Comparison of ENCODE assay signal across 9 cellular contexts in the genomic region with DNA sequence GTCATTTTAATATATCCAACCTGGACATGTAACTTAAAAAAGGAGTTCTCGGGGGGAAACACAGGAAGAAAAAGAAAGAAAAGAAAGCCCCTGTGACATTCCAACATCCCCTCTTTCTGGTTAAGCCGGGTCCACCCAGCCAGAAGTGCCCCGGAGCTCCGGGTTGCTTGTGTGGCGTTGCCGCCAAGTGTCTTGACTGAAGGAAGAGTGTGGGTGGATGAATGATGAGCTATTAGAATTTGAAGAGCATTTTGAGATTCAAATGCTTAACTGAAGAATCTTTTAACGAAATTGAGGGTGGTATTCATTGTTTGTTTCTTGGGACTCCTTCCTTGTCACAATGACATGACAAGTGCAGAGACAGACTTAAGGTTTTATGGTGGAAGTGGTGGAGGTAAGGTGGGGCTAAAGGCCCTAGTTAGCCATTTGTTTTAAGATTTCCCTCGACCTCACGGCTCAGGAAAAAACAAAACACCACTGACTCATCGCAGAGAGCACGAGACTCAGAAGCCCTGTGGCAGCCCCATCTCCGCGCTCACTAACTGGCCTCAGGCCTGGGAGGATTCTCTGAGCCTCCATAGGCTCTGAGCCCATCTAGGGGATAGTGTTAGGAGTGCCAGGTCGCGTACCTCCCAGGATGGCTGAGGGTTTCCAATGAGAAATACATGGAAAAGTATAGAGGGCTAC.
DNase-seq lines count a peak whose midpoint lies in the region.
"Had no signal": no experiment of that assay in that cellular context is flagged by ENCODE, and none has a peak within 500 bp of the region (broad histone marks: within the 10 kb centered on the region; RNA-seq: fewer than 3 reads in every experiment).

No MANE protein-coding gene starts in this region.

- H3K4me3 ChIP-seq in ACC112 (ENCODE audit: low read depth, low read length) (peak overlapping the region; percentile 75), mucosa of rectum (ENCODE audit: low read length in 2 of 2) (no peak overlapping the region)

- DNase-seq in HPDE6-E6E7 (ENCODE audit: extremely low spot score) (peak; percentile 68), dedifferentiated amniotic fluid mesenchymal stem cell (ENCODE audit: extremely low spot score) (peak; percentile 52), germinal center (ENCODE audit: low spot score) (no peak), NCI-H187 treated with DMSO at 0.1 percent for 48 hours (lab: John Stamatoyannopoulos, UW) (no peak), KG1 (lab: John Stamatoyannopoulos, UW) (no peak), retina (no peak)

- H3K27me3 ChIP-seq in ACC112 (ENCODE audit: insufficient read depth, low read length) (no peaks in the 10 kb centered on the region), mucosa of rectum (ENCODE audit: control insufficient read depth in 2 of 2, insufficient read depth in 2 of 2, low read length in 2 of 2) (peaks cover 10 to 34% of the 10 kb centered on the region in 2 donors)
- H3K27me3 ChIP-seq: cardiac muscle cell had no signal

- H3K9ac ChIP-seq in mucosa of rectum (ENCODE audit: low read depth in 1 of 2, low read length in 2 of 2), result no peak overlapping the region

- no peaks in the 10 kb centered on the region for H3K9me3 ChIP-seq in mucosa of rectum (ENCODE audit: control insufficient read depth in 2 of 2, low read length in 2 of 2)

- H3K36me3 ChIP-seq in ACC112 (ENCODE audit: insufficient read depth, low read length) (no peaks in the 10 kb centered on the region), mucosa of rectum (ENCODE audit: control insufficient read depth in 2 of 2, insufficient read depth in 2 of 2, low read length in 2 of 2) (no peaks in the 10 kb centered on the region)
- H3K36me3 ChIP-seq: cardiac muscle cell had no signal

- H3K27ac ChIP-seq in ACC112 (ENCODE audit: low read depth, low read length) (peak overlapping the region; percentile 55), mucosa of rectum (ENCODE audit: low read depth in 2 of 2, low read length in 2 of 2) (peak overlapping the region; percentile 72 to 76)
- H3K27ac ChIP-seq: cardiac muscle cell had no signal

- H3K79me2 ChIP-seq in ACC112 (ENCODE audit: control insufficient read depth, insufficient read depth, low read length, unreplicated experiment), result peaks cover 25% of the 10 kb centered on the region

- H3K4me1 ChIP-seq in ACC112 (ENCODE audit: control insufficient read depth, insufficient read depth, low read length, unreplicated experiment) (peaks cover 30% of the 10 kb centered on the region), mucosa of rectum (ENCODE audit: control insufficient read depth in 2 of 2, insufficient read depth in 2 of 2, low read length in 2 of 2) (peaks cover 2 to 5% of the 10 kb centered on the region in 2 donors)

- peak overlapping the region; percentile 82 for H2AFZ ChIP-seq in ACC112 (ENCODE audit: low read length, unreplicated experiment)

Comparison
In these comparisons a context has a peak if more than half of its experiments do, and no peak if none do; other contexts are left out.
1. DNase-seq: peak in HPDE6-E6E7 (single experiment) and dedifferentiated amniotic fluid mesenchymal stem cell (single experiment); none in germinal center (single experiment), NCI-H187 treated with DMSO at 0.1 percent for 48 hours (single experiment), KG1 (single experiment) and retina (single experiment).